Comparison of ENCODE assay signal across 34 cellular contexts in genomic region chr11:69861901-69862300, GRCh38. TPM values are rescaled to one million over a fixed set of nuclear protein-coding genes. Genes with fewer than 3 reads are reported as not detected.
"Had no signal": no experiment of that assay in that cellular context is flagged by ENCODE, and none has a peak within 500 bp of the region (broad histone marks: within the 10 kb centered on the region; RNA-seq: fewer than 3 reads in every experiment).

No MANE protein-coding gene starts in this region.

- H3K4me1 Mint-ChIP-seq: endodermal cell; immature natural killer cell; mesothelial cell of epicardium; stimulated activated memory B cell treated with anti-CD40 and anti-IgM and Interleukin-4, amounts not matched to agents 10 μg/mL and 1 μg/mL and 100 μg/mL, for 72 hours had no signal

- H3K27ac ChIP-seq: epithelial cell of prostate, foreskin keratinocyte, gastroesophageal sphincter, heart left ventricle, ovary, psoas muscle, sigmoid colon, testis, tibial artery had no signal

- DNase-seq: effector CD8-positive, alpha-beta T cell; foreskin keratinocyte; heart left ventricle; hippocampal formation; immature natural killer cell; left ventricle myocardium superior; mucosa of descending colon; naive B cell; occipital lobe; ovary; psoas muscle; sigmoid colon; stimulated activated CD4-positive, alpha-beta T cell treated with anti-CD3 and anti-CD28 coated beads, Interleukin-2, amount 100 ng/mL, for 24 hours; stimulated activated CD4-positive, alpha-beta T cell treated with anti-CD3 and anti-CD28 coated beads, Interleukin-4, amount 100 ng/mL, for 24 hours; stimulated activated naive CD8-positive, alpha-beta T cell treated with anti-CD3 and anti-CD28 coated beads, Interleukin-15, Interleukin-2, amounts not matched to agents 100 U/mL and 50 U/mL, for 24 hours; substantia nigra; testis had no signal

- H3K27ac Mint-ChIP-seq: dendritic cell treated with granulocyte-macrophage colony-stimulating factor and Interleukin-4, amounts not matched to agents 40 ng/mL and 50 ng/mL, for 4 days; endodermal cell; immature natural killer cell; memory B cell; mesothelial cell of epicardium; naive B cell; natural killer cell treated with Interleukin-12 subunit alpha and Interleukin-12 subunit beta and Interleukin-15 and Interleukin-18, amount 100 ng/mL, for 72 hours; stimulated activated memory B cell treated with anti-CD40 and anti-IgM and Interleukin-4, amounts not matched to agents 10 μg/mL and 1 μg/mL and 100 μg/mL, for 72 hours; type B pancreatic cell had no signal

- H3K4me3 ChIP-seq: gastroesophageal sphincter, heart left ventricle, lung, mucosa of descending colon, ovary, psoas muscle, sigmoid colon, testis, tibial artery had no signal

- H3K4me3 Mint-ChIP-seq: dendritic cell treated with granulocyte-macrophage colony-stimulating factor and Interleukin-4, amounts not matched to agents 40 ng/mL and 50 ng/mL, for 4 days; endodermal cell; immature natural killer cell; memory B cell; mesothelial cell of epicardium; naive B cell; natural killer cell treated with Interleukin-12 subunit alpha and Interleukin-12 subunit beta and Interleukin-15 and Interleukin-18, amount 100 ng/mL, for 72 hours; stimulated activated memory B cell treated with anti-CD40 and anti-IgM and Interleukin-4, amounts not matched to agents 10 μg/mL and 1 μg/mL and 100 μg/mL, for 72 hours; type B pancreatic cell had no signal

- H3K9me3 Mint-ChIP-seq: dendritic cell treated with granulocyte-macrophage colony-stimulating factor and Interleukin-4, amounts not matched to agents 40 ng/mL and 50 ng/mL, for 4 days; immature natural killer cell; mesothelial cell of epicardium; natural killer cell treated with Interleukin-12 subunit alpha and Interleukin-12 subunit beta and Interleukin-15 and Interleukin-18, amount 100 ng/mL, for 72 hours; type B pancreatic cell had no signal

- H3K36me3 Mint-ChIP-seq: immature natural killer cell; memory B cell; mesothelial cell of epicardium; naive B cell; natural killer cell treated with Interleukin-12 subunit alpha and Interleukin-12 subunit beta and Interleukin-15 and Interleukin-18, amount 100 ng/mL, for 72 hours; stimulated activated memory B cell treated with anti-CD40 and anti-IgM and Interleukin-4, amounts not matched to agents 10 μg/mL and 1 μg/mL and 100 μg/mL, for 72 hours; type B pancreatic cell had no signal

- ATAC-seq: esophagus mucosa; foreskin keratinocyte; gastroesophageal sphincter; heart left ventricle; left ventricle myocardium superior; mucosa of descending colon; natural killer cell treated with Interleukin-12 subunit alpha and Interleukin-12 subunit beta and Interleukin-15 and Interleukin-18, amount 100 ng/mL, for 72 hours; psoas muscle; right cardiac atrium; stimulated activated memory B cell treated with anti-CD40 and anti-IgM and Interleukin-4, amounts not matched to agents 10 μg/mL and 1 μg/mL and 100 μg/mL, for 72 hours; stimulated activated naive CD8-positive, alpha-beta T cell treated with anti-CD3 and anti-CD28 coated beads, Interleukin-15, Interleukin-2, amounts not matched to agents 100 U/mL and 50 U/mL, for 24 hours had no signal

RNA-seq across cellular contexts. Expression of gene FGF3, which starts 42.7 kb away (rescaled TPM):
- total RNA-seq: endodermal cell; esophagus mucosa; fibroblast of lung; foreskin keratinocyte; gastroesophageal sphincter; heart left ventricle; left ventricle myocardium superior; lung; mesothelial cell of epicardium; mucosa of descending colon; natural killer cell treated with Interleukin-12 subunit alpha and Interleukin-12 subunit beta and Interleukin-15 and Interleukin-18, amount 100 ng/mL, for 72 hours; occipital lobe; ovary; psoas muscle; renal cortical epithelial cell; right cardiac atrium; sigmoid colon; skeletal muscle tissue; urinary bladder had no signal
